ENCODE assay signal across 15 cellular contexts in the genomic region with DNA sequence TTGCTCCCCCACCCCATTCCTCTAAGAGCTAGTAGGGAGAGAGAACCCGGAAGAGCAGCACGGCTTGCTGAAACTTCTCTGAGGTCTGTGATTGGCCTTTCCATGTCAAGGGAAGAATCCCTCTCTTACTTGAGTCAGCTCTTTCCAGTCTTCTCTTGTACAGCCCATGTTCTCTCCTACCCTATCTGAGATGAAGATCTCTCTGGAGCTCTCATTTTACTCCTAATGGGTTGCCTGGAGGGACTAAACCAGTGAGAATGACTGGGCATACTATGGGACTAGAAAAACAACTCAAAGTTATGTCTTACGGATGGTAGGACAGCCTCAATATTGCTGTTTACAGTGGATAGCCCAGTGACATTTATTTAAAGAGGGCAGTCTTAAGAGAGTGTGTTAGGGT.
"Had no signal": no experiment of that assay in that cellular context is flagged by ENCODE, and none has a peak within 500 bp of the region (broad histone marks: within the 10 kb centered on the region; RNA-seq: fewer than 3 reads in every experiment).

No MANE protein-coding gene starts in this region.

- H3K9me3 ChIP-seq: ascending aorta, upper lobe of right lung had no signal

- DNase-seq: activated CD4-positive, alpha-beta T cell treated with anti-CD3 and anti-CD28 coated beads for 48 hours; activated naive CD4-positive, alpha-beta T cell treated with Interleukin-2 at 50 U/mL for 16 hours; activated naive CD8-positive, alpha-beta T cell treated with anti-CD3 and anti-CD28 coated beads, Interleukin-2, amount 50 U/mL, for 24 hours; foreskin keratinocyte; head of caudate nucleus; mesenchymal stem cell; posterior cingulate gyrus; small intestine; stimulated activated naive B cell treated with anti-CD40 and anti-IgM and Interleukin-4, amounts not matched to agents 10 μg/mL and 1 μg/mL and 100 μg/mL, for 72 hours; upper lobe of right lung; WERI-Rb-1 had no signal

- H3K27me3 Mint-ChIP-seq: activated naive CD8-positive, alpha-beta T cell treated with anti-CD3 and anti-CD28 coated beads, Interleukin-2, amount 50 U/mL, for 24 hours; stimulated activated naive B cell treated with anti-CD40 and anti-IgM and Interleukin-4, amounts not matched to agents 10 μg/mL and 1 μg/mL and 100 μg/mL, for 72 hours had no signal

- H3K27ac Mint-ChIP-seq: activated naive CD8-positive, alpha-beta T cell treated with anti-CD3 and anti-CD28 coated beads, Interleukin-2, amount 50 U/mL, for 24 hours; activated T-helper 1 cell treated with anti-CD3 and anti-CD28 coated beads, Interleukin-12 subunit alpha, Interleukin-12 subunit beta, Interleukin-2, Interleukin-4 antibody, amounts not matched to agents 30 ng/mL and 10 ng/mL and 1 ng/mL, durations not matched to agents 14 hours and 24 hours and 36 hours had no signal

- H3K36me3 ChIP-seq: cardiac muscle cell, upper lobe of right lung, WERI-Rb-1 had no signal

- H3K4me3 Mint-ChIP-seq: activated naive CD8-positive, alpha-beta T cell treated with anti-CD3 and anti-CD28 coated beads, Interleukin-2, amount 50 U/mL, for 24 hours; activated T-helper 1 cell treated with anti-CD3 and anti-CD28 coated beads, Interleukin-12 subunit alpha, Interleukin-12 subunit beta, Interleukin-2, Interleukin-4 antibody, amounts not matched to agents 30 ng/mL and 10 ng/mL and 1 ng/mL, durations not matched to agents 14 hours and 24 hours and 36 hours; stimulated activated naive B cell treated with anti-CD40 and anti-IgM and Interleukin-4, amounts not matched to agents 10 μg/mL and 1 μg/mL and 100 μg/mL, for 72 hours had no signal

- FAIRE-seq: small intestine had no signal

- H3K27me3 ChIP-seq: ascending aorta, cardiac muscle cell, foreskin keratinocyte, upper lobe of right lung had no signal

- H3K9me3 Mint-ChIP-seq: activated naive CD8-positive, alpha-beta T cell treated with anti-CD3 and anti-CD28 coated beads, Interleukin-2, amount 50 U/mL, for 24 hours; activated T-helper 1 cell treated with anti-CD3 and anti-CD28 coated beads, Interleukin-12 subunit alpha, Interleukin-12 subunit beta, Interleukin-2, Interleukin-4 antibody, amounts not matched to agents 30 ng/mL and 10 ng/mL and 1 ng/mL, durations not matched to agents 14 hours and 24 hours and 36 hours had no signal

- ATAC-seq: activated naive CD8-positive, alpha-beta T cell treated with anti-CD3 and anti-CD28 coated beads, Interleukin-2, amount 50 U/mL, for 24 hours; foreskin keratinocyte; left lobe of liver; stimulated activated naive B cell treated with anti-CD40 and anti-IgM and Interleukin-4, amounts not matched to agents 10 μg/mL and 1 μg/mL and 100 μg/mL, for 72 hours had no signal

- H3K27ac ChIP-seq: cardiac muscle cell, foreskin keratinocyte, upper lobe of right lung, WERI-Rb-1 had no signal

- H3K4me1 ChIP-seq: foreskin keratinocyte had no signal

- H3K4me3 ChIP-seq: ascending aorta, cardiac muscle cell, upper lobe of right lung had no signal
